In the genomic region with DNA sequence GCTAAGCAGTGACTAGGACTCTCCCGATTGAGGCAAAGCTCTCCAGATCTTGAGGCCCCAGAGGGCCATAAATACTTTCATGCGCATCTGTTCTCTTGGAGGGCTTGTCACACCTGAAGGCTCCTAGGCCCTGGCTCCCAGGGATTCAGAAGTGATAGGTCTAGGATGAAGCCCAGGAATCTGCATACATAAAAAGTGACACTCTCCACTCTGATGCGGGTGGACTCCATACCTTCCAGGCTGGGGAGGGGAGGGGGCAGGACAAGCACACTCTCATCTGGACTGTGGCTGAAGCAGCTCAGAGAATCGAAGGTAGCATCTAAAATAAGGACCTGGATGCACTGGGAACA, we compare ENCODE assay signal across 20 cellular contexts.
"Had no signal": no experiment of that assay in that cellular context is flagged by ENCODE, and none has a peak within 500 bp of the region (broad histone marks: within the 10 kb centered on the region; RNA-seq: fewer than 3 reads in every experiment).

No MANE protein-coding gene starts in this region.

- H3K9ac ChIP-seq: neural progenitor cell had no signal

- DNase-seq: activated CD4-positive, alpha-beta T cell treated with anti-CD3 and anti-CD28 coated beads for 1 hour; activated CD4-positive, alpha-beta T cell treated with anti-CD3 and anti-CD28 coated beads, Interleukin-2, amount 50 U/mL, for 1 hour; activated gamma-delta T cell treated with Interleukin-2 at 50 U/mL for 16 hours; activated T-cell treated with anti-CD3 and anti-CD28 coated beads, Interleukin-2, amount 50 U/mL, for 1 hour; brain microvascular endothelial cell; foreskin fibroblast; spleen; stimulated activated CD4-positive, alpha-beta T cell treated with anti-CD3 and anti-CD28 coated beads, Interleukin-4, amount 100 ng/mL, for 24 hours; stimulated activated naive CD8-positive, alpha-beta T cell treated with anti-CD3 and anti-CD28 coated beads, Interleukin-15, Interleukin-2, amounts not matched to agents 100 U/mL and 50 U/mL, for 24 hours; substantia nigra; T-helper 1 cell; thyroid gland; WERI-Rb-1 had no signal

- H3K4me2 ChIP-seq: neural progenitor cell had no signal

- FAIRE-seq: TTC549, urothelium cell line had no signal

- H3K36me3 Mint-ChIP-seq: neural progenitor cell had no signal

- H3K27me3 ChIP-seq: brain microvascular endothelial cell, neural progenitor cell, spleen, thyroid gland had no signal

- H3K4me3 Mint-ChIP-seq: activated naive CD4-positive, alpha-beta T cell treated with anti-CD3 and anti-CD28 coated beads, Interleukin-2, amount 50 U/mL, for 24 hours; central memory CD8-positive, alpha-beta T cell; neural progenitor cell had no signal

- H3K4me3 ChIP-seq: coronary artery, neural progenitor cell, prostate gland, spleen, thyroid gland had no signal

- H3K4me1 Mint-ChIP-seq: activated naive CD4-positive, alpha-beta T cell treated with anti-CD3 and anti-CD28 coated beads, Interleukin-2, amount 50 U/mL, for 24 hours; central memory CD8-positive, alpha-beta T cell; neural progenitor cell had no signal

- H3K27ac ChIP-seq: brain microvascular endothelial cell, neural progenitor cell, prostate gland, thyroid gland, WERI-Rb-1 had no signal

- H3K27me3 Mint-ChIP-seq: activated naive CD4-positive, alpha-beta T cell treated with anti-CD3 and anti-CD28 coated beads, Interleukin-2, amount 50 U/mL, for 24 hours; central memory CD8-positive, alpha-beta T cell had no signal

- H3K9me3 Mint-ChIP-seq: activated naive CD4-positive, alpha-beta T cell treated with anti-CD3 and anti-CD28 coated beads, Interleukin-2, amount 50 U/mL, for 24 hours; central memory CD8-positive, alpha-beta T cell; neural progenitor cell had no signal

- H3K36me3 ChIP-seq: brain microvascular endothelial cell, neural progenitor cell, prostate gland, spleen, thyroid gland, WERI-Rb-1 had no signal

- ATAC-seq: stimulated activated naive CD8-positive, alpha-beta T cell treated with anti-CD3 and anti-CD28 coated beads, Interleukin-15, Interleukin-2, amounts not matched to agents 100 U/mL and 50 U/mL, for 24 hours had no signal

- H2AFZ ChIP-seq: neural progenitor cell had no signal

- H3K4me1 ChIP-seq: neural progenitor cell, prostate gland had no signal

- H3K9me3 ChIP-seq: prostate gland, spleen, thyroid gland had no signal

- H3K27ac Mint-ChIP-seq: activated naive CD4-positive, alpha-beta T cell treated with anti-CD3 and anti-CD28 coated beads, Interleukin-2, amount 50 U/mL, for 24 hours; neural progenitor cell had no signal
